Comparison of ENCODE assay signal across 13 cellular contexts in genomic region chr16:75624921-75625334, GRCh38. TPM values are rescaled to one million over a fixed set of nuclear protein-coding genes. Genes with fewer than 3 reads are reported as not detected.
DNase-seq lines count a peak whose midpoint lies in the region; ATAC-seq and TF ChIP-seq lines count a peak whose summit lies in the region.
"Had no signal": no experiment of that assay in that cellular context is flagged by ENCODE, and none has a peak within 500 bp of the region (broad histone marks: within the 10 kb centered on the region; RNA-seq: fewer than 3 reads in every experiment).

No MANE protein-coding gene starts in this region.

- H3K27me3 Mint-ChIP-seq in CD4-positive, alpha-beta memory T cell: peaks cover 0 to 3% of the 10 kb centered on the region in 2 donors
- H3K27me3 Mint-ChIP-seq in activated CD8-positive, alpha-beta T cell treated with anti-CD3 and anti-CD28 coated beads for 36 hours: no peaks in the 10 kb centered on the region
- no peaks in the 10 kb centered on the region for H3K27me3 Mint-ChIP-seq in memory B cell

- no peaks in the 10 kb centered on the region for H3K27me3 ChIP-seq in CD4-positive, alpha-beta memory T cell (ENCODE audit: insufficient read depth, low read length)
- H3K27me3 ChIP-seq: thyroid gland had no signal

- H3K9me3 ChIP-seq in CD4-positive, alpha-beta memory T cell (ENCODE audit: control insufficient read depth in 1 of 2, low read length in 2 of 2): no peaks in the 10 kb centered on the region
- H3K9me3 ChIP-seq: thyroid gland had no signal

- H3K4me1 Mint-ChIP-seq in CD4-positive, alpha-beta memory T cell: peaks cover 55 to 90% (median 64%) of the 10 kb centered on the region in 4 donors
- peaks cover 46% of the 10 kb centered on the region for H3K4me1 Mint-ChIP-seq in activated CD8-positive, alpha-beta T cell treated with anti-CD3 and anti-CD28 coated beads for 36 hours (ENCODE audit: low read depth)
- peaks cover 13% of the 10 kb centered on the region for H3K4me1 Mint-ChIP-seq in memory B cell

- no peak for DNase-seq in CD4-positive, alpha-beta memory T cell
- peak; percentile 48 for DNase-seq in HS-5 (ENCODE audit: low read depth)
- no peak for DNase-seq in activated CD8-positive, alpha-beta T cell treated with anti-CD3 and anti-CD28 coated beads for 36 hours
- DNase-seq in memory B cell (ENCODE audit: low spot score in 2 of 2): no peak
- DNase-seq in Right ventricle myocardium inferior (ENCODE audit: missing footprints): no peak
- DNase-seq: DMS 273 treated with DMSO at 0.1 percent for 48 hours, NCI-H146, thyroid gland had no signal

- CTCF ChIA-PET in CD4-positive, alpha-beta memory T cell (lab: Charles Lee; ENCODE audit: partially characterized antibody): interaction anchor here (2.4 kb wide), 1 partner anchor 23 kb away, joined by 11 read pairs; the partner anchor contains the start of genes KARS1 and TERF2IP
- CTCF ChIA-PET in activated CD8-positive, alpha-beta T cell treated with anti-CD3 and anti-CD28 coated beads for 36 hours (lab: Charles Lee): no interaction called here

- peaks cover 32% of the 10 kb centered on the region for H3K36me3 ChIP-seq in CD4-positive, alpha-beta memory T cell (ENCODE audit: insufficient read depth, low read length)

- H3K27ac Mint-ChIP-seq in CD4-positive, alpha-beta memory T cell: peak overlapping the region; percentile 19 to 92 (median 81)
- H3K27ac Mint-ChIP-seq in activated CD8-positive, alpha-beta T cell treated with anti-CD3 and anti-CD28 coated beads for 36 hours: peak overlapping the region; percentile 51
- H3K27ac Mint-ChIP-seq in memory B cell: peak overlapping the region; percentile 58

- H3K4me3 Mint-ChIP-seq in CD4-positive, alpha-beta memory T cell: peak overlapping the region in 5 of 8 donors; percentile 35 to 70 (median 51)
- no peak overlapping the region for H3K4me3 Mint-ChIP-seq in activated CD8-positive, alpha-beta T cell treated with anti-CD3 and anti-CD28 coated beads for 36 hours
- peak overlapping the region; percentile 57 for H3K4me3 Mint-ChIP-seq in memory B cell

- no peak for ATAC-seq in activated CD8-positive, alpha-beta T cell treated with anti-CD3 and anti-CD28 coated beads for 36 hours
- no peak for ATAC-seq in memory B cell (ENCODE audit: low read depth)
- no peak for ATAC-seq in HG02840 (IDR thresholded peaks at IDR 0.05; ENCODE audit: low FRiP score, unreplicated experiment)
- no peak for ATAC-seq in GM18520 (IDR thresholded peaks at IDR 0.05; ENCODE audit: unreplicated experiment)
- no peak for ATAC-seq in HG02970 (IDR thresholded peaks at IDR 0.05; ENCODE audit: low FRiP score, unreplicated experiment)
- ATAC-seq in Right ventricle myocardium inferior: no peak
- ATAC-seq: activated naive CD4-positive, alpha-beta T cell treated with anti-CD3 and anti-CD28 coated beads, Interleukin-2, amount 50 U/mL, for 72 hours had no signal

- H3K27ac ChIP-seq in CD4-positive, alpha-beta memory T cell (ENCODE audit: low read depth, low read length): no peak overlapping the region
- H3K27ac ChIP-seq: thyroid gland, VCaP had no signal

- peaks cover 0 to 7% (median 0%) of the 10 kb centered on the region in 8 donors for H3K9me3 Mint-ChIP-seq in CD4-positive, alpha-beta memory T cell
- H3K9me3 Mint-ChIP-seq in activated CD8-positive, alpha-beta T cell treated with anti-CD3 and anti-CD28 coated beads for 36 hours: no peaks in the 10 kb centered on the region
- H3K9me3 Mint-ChIP-seq in memory B cell: no peaks in the 10 kb centered on the region
- H3K9me3 Mint-ChIP-seq: activated naive CD4-positive, alpha-beta T cell treated with anti-CD3 and anti-CD28 coated beads, Interleukin-2, amount 50 U/mL, for 72 hours had no signal

- POLR2A ChIA-PET in CD4-positive, alpha-beta memory T cell (lab: Charles Lee; ENCODE audit: partially characterized antibody): interaction anchor here (0.6 to 1.4 kb wide), 2 partner anchors 23 to 69 kb away, joined by 3 to 4 read pairs; partner anchors contain the start of genes KARS1, TERF2IP and TMEM231
- POLR2A ChIA-PET in activated CD8-positive, alpha-beta T cell treated with anti-CD3 and anti-CD28 coated beads for 36 hours (lab: Charles Lee): interaction anchor here (3.2 kb wide), 1 partner anchor 23 kb away, joined by 14 read pairs; the partner anchor contains the start of genes KARS1 and TERF2IP

- peaks cover 46 to 60% of the 10 kb centered on the region in 2 donors for H3K36me3 Mint-ChIP-seq in CD4-positive, alpha-beta memory T cell
- H3K36me3 Mint-ChIP-seq in activated CD8-positive, alpha-beta T cell treated with anti-CD3 and anti-CD28 coated beads for 36 hours (ENCODE audit: low read depth): peaks cover 56% of the 10 kb centered on the region
- peaks cover 33% of the 10 kb centered on the region for H3K36me3 Mint-ChIP-seq in memory B cell

- TF ChIP-seq CTCF in activated CD8-positive, alpha-beta T cell treated with anti-CD3 and anti-CD28 coated beads for 36 hours (IDR thresholded peaks at IDR 0.05): no peak

- intact Hi-C loops in CD4-positive, alpha-beta memory T cell (cut with micrococcal nuclease): no loop called here
- intact Hi-C loops in activated CD8-positive, alpha-beta T cell treated with anti-CD3 and anti-CD28 coated beads for 36 hours (cut with micrococcal nuclease): loop anchor here (10.0 kb wide), 1 partner anchor 160 kb away; the partner anchor contains the start of gene TMEM170A
- intact Hi-C loops in Right ventricle myocardium inferior (cut with DNase I): loop anchor here (5.0 kb wide), 1 partner anchor 58 kb away; the partner anchor contains the start of gene GABARAPL2

- H3K4me3 ChIP-seq in CD4-positive, alpha-beta memory T cell (ENCODE audit: low read length in 2 of 2): no peak overlapping the region
- H3K4me3 ChIP-seq: thyroid gland had no signal

- H3K4me1 ChIP-seq in CD4-positive, alpha-beta memory T cell (ENCODE audit: insufficient read depth, low read length): peaks cover 59% of the 10 kb centered on the region

RNA-seq across cellular contexts. Expression of gene ADAT1, which starts 1.8 kb away (rescaled TPM):
- total RNA-seq in CD4-positive, alpha-beta memory T cell: 10 to 100 TPM; 88.3 to 93.9 TPM
- 10 to 100 TPM; 44.4 to 54.9 TPM for polyA plus RNA-seq in CD4-positive, alpha-beta memory T cell
- 10 to 100 TPM; 41.7 to 43.6 TPM for total RNA-seq in activated CD8-positive, alpha-beta T cell treated with anti-CD3 and anti-CD28 coated beads for 36 hours
- 19.5 TPM for total RNA-seq in Right ventricle myocardium inferior

RNA-seq across cellular contexts. Expression of gene KARS1, which starts 22.5 kb away (rescaled TPM):
- total RNA-seq in CD4-positive, alpha-beta memory T cell: 100 to 1,000 TPM; 120 to 124 TPM
- 100 to 1,000 TPM; 259 to 306 TPM for polyA plus RNA-seq in CD4-positive, alpha-beta memory T cell
- total RNA-seq in activated CD8-positive, alpha-beta T cell treated with anti-CD3 and anti-CD28 coated beads for 36 hours: 100 to 1,000 TPM; 320 to 335 TPM
- total RNA-seq in Right ventricle myocardium inferior: 145 TPM

RNA-seq across cellular contexts. Expression of gene TERF2IP, which starts 22.6 kb away (rescaled TPM):
- 100 to 1,000 TPM in 1 of 2 experiments, 10 to 100 TPM in 1; 98.4 to 108 TPM for total RNA-seq in CD4-positive, alpha-beta memory T cell
- polyA plus RNA-seq in CD4-positive, alpha-beta memory T cell: 100 to 1,000 TPM; 152 to 185 TPM
- 10 to 100 TPM; 66.3 to 68.1 TPM for total RNA-seq in activated CD8-positive, alpha-beta T cell treated with anti-CD3 and anti-CD28 coated beads for 36 hours
- total RNA-seq in Right ventricle myocardium inferior: 51.7 TPM

RNA-seq across cellular contexts. Expression of gene CPHXL2, which starts 51.9 kb away (rescaled TPM):
- total RNA-seq in CD4-positive, alpha-beta memory T cell: not detected
- polyA plus RNA-seq in CD4-positive, alpha-beta memory T cell: not detected
- total RNA-seq in activated CD8-positive, alpha-beta T cell treated with anti-CD3 and anti-CD28 coated beads for 36 hours: not detected
- not detected for total RNA-seq in Right ventricle myocardium inferior
- total RNA-seq: activated naive CD4-positive, alpha-beta T cell treated with anti-CD3 and anti-CD28 coated beads, Interleukin-2, amount 50 U/mL, for 72 hours; thyroid gland had no signal

RNA-seq across cellular contexts. Expression of gene GABARAPL2, which starts 58.7 kb away (rescaled TPM):
- total RNA-seq in CD4-positive, alpha-beta memory T cell: 100 to 1,000 TPM in 1 of 2 experiments, 10 to 100 TPM in 1; 91.9 to 100 TPM
- polyA plus RNA-seq in CD4-positive, alpha-beta memory T cell: 100 to 1,000 TPM; 277 to 285 TPM
- total RNA-seq in activated CD8-positive, alpha-beta T cell treated with anti-CD3 and anti-CD28 coated beads for 36 hours: 10 to 100 TPM; 56.3 to 57.4 TPM
- total RNA-seq in Right ventricle myocardium inferior: 231 TPM
